In genomic region chr13:20998649-20999415, GRCh38 we compare ENCODE assay signal across 25 cellular contexts.
A peak's percentile ranks its signal among the peaks of the same experiment; 100 is the strongest.
DNase-seq lines count a peak whose midpoint lies in the region; ATAC-seq and TF ChIP-seq lines count a peak whose summit lies in the region.
"Had no signal": no experiment of that assay in that cellular context is flagged by ENCODE, and none has a peak within 500 bp of the region (broad histone marks: within the 10 kb centered on the region; RNA-seq: fewer than 3 reads in every experiment).

No MANE protein-coding gene starts in this region.

- in situ Hi-C loops in G401 (cut with HindIII; ENCODE audit: low sequenced_read_pairs), result no loop called here

- peaks cover 0 to 13% (median 6%) of the 10 kb centered on the region in 11 donors for H3K9me3 ChIP-seq in heart right ventricle
- H3K9me3 ChIP-seq in mesenchymal stem cell (ENCODE audit: control insufficient read depth, low read length), result no peaks in the 10 kb centered on the region
- no peaks in the 10 kb centered on the region for H3K9me3 ChIP-seq in upper lobe of right lung
- H3K9me3 ChIP-seq: Peyer's patch had no signal

- H2AK5ac ChIP-seq in mesenchymal stem cell (ENCODE audit: low read length, severe bottlenecking), result peak overlapping the region; percentile 93

- no peak for DNase-seq in heart right ventricle
- no peak for DNase-seq in cardiac septum (ENCODE audit: low spot score)
- DNase-seq in mesenchymal stem cell, result no peak
- no peak for DNase-seq in upper lobe of right lung
- no peak for DNase-seq in HuH-7.5 (ENCODE audit: low spot score)
- DNase-seq in G401 (ENCODE audit: low spot score), result no peak
- no peak for DNase-seq in DMS 273 (lab: John Stamatoyannopoulos, UW; ENCODE audit: unreplicated experiment)
- DNase-seq: 8988T; activated CD4-positive, alpha-beta T cell treated with anti-CD3 and anti-CD28 coated beads for 4 hours; activated naive CD4-positive, alpha-beta T cell treated with anti-CD3 and anti-CD28 coated beads, Interleukin-2, amount 50 U/mL, for 16 hours; activated T-cell treated with anti-CD3 and anti-CD28 coated beads, Interleukin-2, amount 50 U/mL, for 4 hours; Kasumi-1; kidney glomerular epithelial cell; mammary epithelial cell; MV-4-11; NCI-H146; NCI-H524 treated with DMSO at 0.1 percent for 48 hours; Peyer's patch; spleen; stimulated activated CD4-positive, alpha-beta T cell treated with anti-CD3 and anti-CD28 coated beads, Interleukin-4, amount 100 ng/mL, for 4 hours; stimulated activated naive CD4-positive, alpha-beta T cell treated with Interleukin-2 at 50 U/mL for 16 hours; T-helper 2 cell had no signal

- H2AFZ ChIP-seq in mesenchymal stem cell (ENCODE audit: low read depth, low read length), result no peak overlapping the region

- WGBS in heart right ventricle, 2 donors, result 96 to 97% methylated on average over 60 of the region's 60 CpGs
- WGBS in mesenchymal stem cell, result 96% methylated on average over 60 of the region's 60 CpGs

- H2BK120ac ChIP-seq in mesenchymal stem cell (ENCODE audit: low read depth, low read length), result peak overlapping the region; percentile 56

- intact Hi-C loops in heart right ventricle (cut with DNase I), result loop anchor here in 2 of 10 donors (10.0 kb wide), 2 partner anchors 56 to 66 kb away; partner anchors contain the start of gene LATS2 (in 1 of the 2)
- intact Hi-C loops in cardiac septum (cut with DNase I), result no loop called here
- intact Hi-C loops in upper lobe of right lung (cut with DNase I), result no loop called here

- no peak overlapping the region for H3K4me2 ChIP-seq in mesenchymal stem cell (ENCODE audit: low read length, poor library complexity, severe bottlenecking)

- H3K9ac ChIP-seq in mesenchymal stem cell (ENCODE audit: low read length), result no peak overlapping the region

- H3K4ac ChIP-seq in mesenchymal stem cell (ENCODE audit: low read depth in 1 of 2, low read length in 2 of 2), result peak overlapping the region in 1 of 2 experiments; percentile 66

- H4K8ac ChIP-seq in mesenchymal stem cell (ENCODE audit: low read length), result peak overlapping the region; percentile 85

- H3K27me3 ChIP-seq in heart right ventricle (no peaks in the 10 kb centered on the region), mesenchymal stem cell (ENCODE audit: control insufficient read depth in 1 of 2, insufficient read depth in 1 of 2, low read length in 2 of 2) (no peaks in the 10 kb centered on the region), upper lobe of right lung (no peaks in the 10 kb centered on the region)
- H3K27me3 ChIP-seq: cardiac muscle cell, Peyer's patch, spleen, tibial artery had no signal

- no peak overlapping the region for H3K23ac ChIP-seq in mesenchymal stem cell (ENCODE audit: low read length in 2 of 2)

- peak overlapping the region; percentile 7 to 28 for H3K18ac ChIP-seq in mesenchymal stem cell (ENCODE audit: low read depth in 1 of 2, low read length in 2 of 2)

- no peak overlapping the region for H3K14ac ChIP-seq in mesenchymal stem cell (ENCODE audit: low read length in 2 of 2)

- H3K79me1 ChIP-seq in mesenchymal stem cell (replicated peaks; ENCODE audit: low read length, poor library complexity, severe bottlenecking), result peaks cover 19% of the 10 kb centered on the region

- peak overlapping the region; percentile 52 for H4K91ac ChIP-seq in mesenchymal stem cell (ENCODE audit: low read length)

- H2BK15ac ChIP-seq in mesenchymal stem cell (ENCODE audit: low read depth, poor library complexity, severe bottlenecking), result no peak overlapping the region

- ATAC-seq in heart right ventricle (peak in 2 of 8 donors; percentile 21 to 60), upper lobe of right lung (peak; percentile 20)
- ATAC-seq: activated T-cell treated with anti-CD3 and anti-CD28 coated beads, Interleukin-2, amount 50 U/mL, for 4 hours had no signal

- H3K27ac ChIP-seq in heart right ventricle, result peak overlapping the region in 6 of 10 donors; percentile 34 to 78 (median 56)
- H3K27ac ChIP-seq in VCaP, result peak overlapping the region; percentile 1; the same call in 1 of the 2 replicates
- H3K27ac ChIP-seq in mesenchymal stem cell (ENCODE audit: low read length, poor library complexity, severe bottlenecking), result peak overlapping the region; percentile 98
- H3K27ac ChIP-seq in upper lobe of right lung, result no peak overlapping the region
- H3K27ac ChIP-seq: cardiac muscle cell, Peyer's patch had no signal

- peak overlapping the region; percentile 8 to 75 for H2BK12ac ChIP-seq in mesenchymal stem cell (ENCODE audit: low read length in 2 of 2)

- TF ChIP-seq CTCF in heart right ventricle (IDR thresholded peaks at IDR 0.05), result no peak
- no peak for TF ChIP-seq CTCF in VCaP (conservative IDR thresholded peaks at IDR 0.05)
- no peak for TF ChIP-seq CTCF in upper lobe of right lung (IDR thresholded peaks at IDR 0.05)

- peak overlapping the region; percentile 99 for H2BK5ac ChIP-seq in mesenchymal stem cell (ENCODE audit: low read depth, low read length, poor library complexity, severe bottlenecking)

- peaks cover 0 to 31% (median 0%) of the 10 kb centered on the region in 9 donors for H3K36me3 ChIP-seq in heart right ventricle
- H3K36me3 ChIP-seq in mesenchymal stem cell (ENCODE audit: control insufficient read depth in 1 of 2, insufficient read depth in 2 of 2, low read depth in 1 of 2, low read length in 2 of 2), result peaks cover 8 to 11% of the 10 kb centered on the region in 2 experiments
- peaks cover 18% of the 10 kb centered on the region for H3K36me3 ChIP-seq in upper lobe of right lung
- H3K36me3 ChIP-seq: cardiac muscle cell, Peyer's patch had no signal

- peaks cover 6 to 48% (median 28%) of the 10 kb centered on the region in 9 donors for H3K4me1 ChIP-seq in heart right ventricle
- H3K4me1 ChIP-seq in mesenchymal stem cell (ENCODE audit: control insufficient read depth, insufficient read depth, low read depth, low read length), result peaks cover 28% of the 10 kb centered on the region
- H3K4me1 ChIP-seq in upper lobe of right lung, result peaks cover 5% of the 10 kb centered on the region
- H3K4me1 ChIP-seq: Peyer's patch had no signal

- H3K4me3 ChIP-seq in heart right ventricle (no peak overlapping the region), mesenchymal stem cell (ENCODE audit: insufficient read depth in 1 of 2, low read depth in 1 of 2, low read length in 2 of 2) (no peak overlapping the region), upper lobe of right lung (no peak overlapping the region)
- H3K4me3 ChIP-seq: cardiac muscle cell, Peyer's patch, spleen, tibial artery had no signal
